1 cellular context compared by ENCODE assay signal in the genomic region with DNA sequence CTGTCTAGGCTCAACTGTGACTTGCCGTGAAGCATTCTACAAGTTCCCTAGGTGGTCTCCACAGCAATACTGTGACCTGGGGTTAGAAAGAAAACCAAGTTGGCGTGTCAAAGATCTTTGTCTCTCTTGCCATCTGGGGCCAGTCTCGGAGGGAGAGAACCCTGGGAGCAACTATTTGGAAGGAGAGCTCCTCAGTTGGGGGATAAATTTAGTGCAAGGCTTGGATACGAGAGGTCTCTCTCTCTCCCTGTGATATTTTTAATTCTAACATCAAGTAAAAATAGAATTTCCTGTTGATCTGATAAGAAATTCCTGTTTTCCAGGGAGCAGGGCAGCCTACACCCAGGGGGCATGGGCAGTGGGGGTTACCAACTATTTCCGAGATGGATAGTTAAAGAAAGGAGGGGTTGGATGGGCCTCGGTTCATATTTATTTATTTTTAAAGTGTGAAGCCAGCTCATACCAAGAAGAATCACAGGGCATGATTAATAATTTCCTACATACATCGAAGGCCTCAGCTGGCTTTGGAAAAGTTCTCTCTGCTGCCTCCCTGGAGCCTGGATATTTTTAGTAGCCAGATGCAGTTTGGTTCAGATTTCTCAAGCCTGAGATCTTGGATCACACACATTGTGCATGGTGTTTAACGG.
TF ChIP-seq lines count a peak whose summit lies in the region.

No MANE protein-coding gene starts in this region.

TF ChIP-seq in GM23338, 12 proteins besides CTCF, POLR2A, EP300 and RAD21 (continued from another document):
- TF ChIP-seq, protein P1, sequence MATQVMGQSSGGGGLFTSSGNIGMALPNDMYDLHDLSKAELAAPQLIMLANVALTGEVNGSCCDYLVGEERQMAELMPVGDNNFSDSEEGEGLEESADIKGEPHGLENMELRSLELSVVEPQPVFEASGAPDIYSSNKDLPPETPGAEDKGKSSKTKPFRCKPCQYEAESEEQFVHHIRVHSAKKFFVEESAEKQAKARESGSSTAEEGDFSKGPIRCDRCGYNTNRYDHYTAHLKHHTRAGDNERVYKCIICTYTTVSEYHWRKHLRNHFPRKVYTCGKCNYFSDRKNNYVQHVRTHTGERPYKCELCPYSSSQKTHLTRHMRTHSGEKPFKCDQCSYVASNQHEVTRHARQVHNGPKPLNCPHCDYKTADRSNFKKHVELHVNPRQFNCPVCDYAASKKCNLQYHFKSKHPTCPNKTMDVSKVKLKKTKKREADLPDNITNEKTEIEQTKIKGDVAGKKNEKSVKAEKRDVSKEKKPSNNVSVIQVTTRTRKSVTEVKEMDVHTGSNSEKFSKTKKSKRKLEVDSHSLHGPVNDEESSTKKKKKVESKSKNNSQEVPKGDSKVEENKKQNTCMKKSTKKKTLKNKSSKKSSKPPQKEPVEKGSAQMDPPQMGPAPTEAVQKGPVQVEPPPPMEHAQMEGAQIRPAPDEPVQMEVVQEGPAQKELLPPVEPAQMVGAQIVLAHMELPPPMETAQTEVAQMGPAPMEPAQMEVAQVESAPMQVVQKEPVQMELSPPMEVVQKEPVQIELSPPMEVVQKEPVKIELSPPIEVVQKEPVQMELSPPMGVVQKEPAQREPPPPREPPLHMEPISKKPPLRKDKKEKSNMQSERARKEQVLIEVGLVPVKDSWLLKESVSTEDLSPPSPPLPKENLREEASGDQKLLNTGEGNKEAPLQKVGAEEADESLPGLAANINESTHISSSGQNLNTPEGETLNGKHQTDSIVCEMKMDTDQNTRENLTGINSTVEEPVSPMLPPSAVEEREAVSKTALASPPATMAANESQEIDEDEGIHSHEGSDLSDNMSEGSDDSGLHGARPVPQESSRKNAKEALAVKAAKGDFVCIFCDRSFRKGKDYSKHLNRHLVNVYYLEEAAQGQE (IDR thresholded peaks at IDR 0.05; ENCODE audit: unreplicated experiment), result no peak
- TF ChIP-seq, protein P2, sequence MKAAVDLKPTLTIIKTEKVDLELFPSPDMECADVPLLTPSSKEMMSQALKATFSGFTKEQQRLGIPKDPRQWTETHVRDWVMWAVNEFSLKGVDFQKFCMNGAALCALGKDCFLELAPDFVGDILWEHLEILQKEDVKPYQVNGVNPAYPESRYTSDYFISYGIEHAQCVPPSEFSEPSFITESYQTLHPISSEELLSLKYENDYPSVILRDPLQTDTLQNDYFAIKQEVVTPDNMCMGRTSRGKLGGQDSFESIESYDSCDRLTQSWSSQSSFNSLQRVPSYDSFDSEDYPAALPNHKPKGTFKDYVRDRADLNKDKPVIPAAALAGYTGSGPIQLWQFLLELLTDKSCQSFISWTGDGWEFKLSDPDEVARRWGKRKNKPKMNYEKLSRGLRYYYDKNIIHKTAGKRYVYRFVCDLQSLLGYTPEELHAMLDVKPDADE (IDR thresholded peaks at IDR 0.05), result no peak
- TF ChIP-seq STAT1 (IDR thresholded peaks at IDR 0.05; ENCODE audit: unreplicated experiment), result no peak
- TF ChIP-seq ZNF331 (CRISPR knock-in tag; IDR thresholded peaks at IDR 0.05; ENCODE audit: low read depth), result no peak
- TF ChIP-seq JUNB (IDR thresholded peaks at IDR 0.05; ENCODE audit: unreplicated experiment), result no peak
